ENCODE assay signal across 8 cellular contexts in genomic region chr22:40491990-40492631, GRCh38.
DNase-seq lines count a peak whose midpoint lies in the region; ATAC-seq and TF ChIP-seq lines count a peak whose summit lies in the region.

No MANE protein-coding gene starts in this region.

- CTCF ChIA-PET in PC-3 (lab: Charles Lee) = no interaction called here

- no peak overlapping the region for H3K4me3 ChIP-seq in Peyer's patch
- H3K4me3 ChIP-seq in spleen = peak overlapping the region in 1 of 8 donors; percentile 32
- H3K4me3 ChIP-seq in PC-3 (ENCODE audit: low read length) = no peak overlapping the region

- no peak overlapping the region for H2AFZ ChIP-seq in PC-3 (ENCODE audit: low read length)

- no peak overlapping the region for H3K4me2 ChIP-seq in PC-3 (ENCODE audit: low read length)

- H3K27ac ChIP-seq in Peyer's patch (peak overlapping the region; percentile 20 to 56 (median 52)), spleen (peak overlapping the region in 7 of 8 donors; percentile 16 to 80 (median 65)), PC-3 (ENCODE audit: low read length) (no peak overlapping the region)

- intact Hi-C loops in spleen (cut with DNase I; ENCODE audit: low total_unique reads) (no loop called here), PC-3 (cut with micrococcal nuclease) (no loop called here)
- intact Hi-C loops in activated T-helper 2 cell treated with anti-CD3 and anti-CD28 coated beads, Interferon-gamma antibody, Interleukin-2, Interleukin-4, amounts not matched to agents 10 μg/mL and 5 μg/mL and 100 μg/mL, durations not matched to agents 14 hours and 24 hours and 36 hours (cut with micrococcal nuclease) = no loop called here

- no peaks in the 10 kb centered on the region for H3K9me3 Mint-ChIP-seq in activated naive CD8-positive, alpha-beta T cell (ENCODE audit: low read depth)
- no peaks in the 10 kb centered on the region for H3K9me3 Mint-ChIP-seq in activated naive CD8-positive, alpha-beta T cell treated with anti-CD3 and anti-CD28 coated beads for 36 hours
- no peaks in the 10 kb centered on the region for H3K9me3 Mint-ChIP-seq in activated T-helper 2 cell treated with anti-CD3 and anti-CD28 coated beads, Interferon-gamma antibody, Interleukin-2, Interleukin-4, amounts not matched to agents 10 μg/mL and 5 μg/mL and 100 μg/mL, durations not matched to agents 14 hours and 24 hours and 36 hours

- H3F3A ChIP-seq in PC-3 (ENCODE audit: low read length, unreplicated experiment) = no peaks in the 10 kb centered on the region

- no TSS peak for BruUV-seq in PC-3 (replicated peaks; lab: Mats Ljungman, UMichigan)

- H3K27me3 ChIP-seq in Peyer's patch (no peaks in the 10 kb centered on the region), spleen (replicated peaks in 1 of 7) (no peaks in the 10 kb centered on the region), PC-3 (ENCODE audit: low read length) (no peaks in the 10 kb centered on the region)

- peaks cover 35% of the 10 kb centered on the region for H3K79me2 ChIP-seq in PC-3 (ENCODE audit: low read length)

- H3K36me3 ChIP-seq in Peyer's patch (no peaks in the 10 kb centered on the region), spleen (peaks cover 0 to 11% (median 0%) of the 10 kb centered on the region in 6 donors), PC-3 (ENCODE audit: low read depth, low read length) (no peaks in the 10 kb centered on the region; the same call in 1 of the 2 replicates)

- H3K4me3 Mint-ChIP-seq in activated naive CD8-positive, alpha-beta T cell = no peak overlapping the region
- H3K4me3 Mint-ChIP-seq in activated naive CD8-positive, alpha-beta T cell treated with anti-CD3 and anti-CD28 coated beads for 36 hours = no peak overlapping the region
- H3K4me3 Mint-ChIP-seq in activated T-helper 2 cell treated with anti-CD3 and anti-CD28 coated beads, Interferon-gamma antibody, Interleukin-2, Interleukin-4, amounts not matched to agents 10 μg/mL and 5 μg/mL and 100 μg/mL, durations not matched to agents 14 hours and 24 hours and 36 hours (ENCODE audit: low read depth) = no peak overlapping the region

- H3K9me2 ChIP-seq in PC-3 (replicated peaks; ENCODE audit: low read length) = no peaks in the 10 kb centered on the region

- ATAC-seq in HG02970 (IDR thresholded peaks at IDR 0.05; ENCODE audit: low FRiP score, unreplicated experiment) = peak; percentile 82
- no peak for ATAC-seq in PC-3

- no peaks in the 10 kb centered on the region for H3K36me3 Mint-ChIP-seq in activated naive CD8-positive, alpha-beta T cell
- no peaks in the 10 kb centered on the region for H3K36me3 Mint-ChIP-seq in activated naive CD8-positive, alpha-beta T cell treated with anti-CD3 and anti-CD28 coated beads for 36 hours
- H3K36me3 Mint-ChIP-seq in activated T-helper 2 cell treated with anti-CD3 and anti-CD28 coated beads, Interferon-gamma antibody, Interleukin-2, Interleukin-4, amounts not matched to agents 10 μg/mL and 5 μg/mL and 100 μg/mL, durations not matched to agents 14 hours and 24 hours and 36 hours (ENCODE audit: low read depth) = peaks cover 6% of the 10 kb centered on the region

- POLR2A ChIA-PET in PC-3 (lab: Charles Lee; ENCODE audit: unreplicated experiment) = no interaction called here

- peaks cover 31% of the 10 kb centered on the region for H3K4me1 Mint-ChIP-seq in activated naive CD8-positive, alpha-beta T cell (ENCODE audit: low read depth)
- H3K4me1 Mint-ChIP-seq in activated naive CD8-positive, alpha-beta T cell treated with anti-CD3 and anti-CD28 coated beads for 36 hours = peaks cover 28% of the 10 kb centered on the region
- peaks cover 23% of the 10 kb centered on the region for H3K4me1 Mint-ChIP-seq in activated T-helper 2 cell treated with anti-CD3 and anti-CD28 coated beads, Interferon-gamma antibody, Interleukin-2, Interleukin-4, amounts not matched to agents 10 μg/mL and 5 μg/mL and 100 μg/mL, durations not matched to agents 14 hours and 24 hours and 36 hours (ENCODE audit: low read depth)

- DNase-seq in activated naive CD8-positive, alpha-beta T cell treated with anti-CD3 and anti-CD28 coated beads for 36 hours = no peak
- DNase-seq in Peyer's patch (no peak), globus pallidus (ENCODE audit: low spot score) (peak; percentile 80), spleen (no peak), PC-3 (no peak)
- no peak for DNase-seq in activated T-helper 2 cell treated with anti-CD3 and anti-CD28 coated beads, Interferon-gamma antibody, Interleukin-2, Interleukin-4, amounts not matched to agents 10 μg/mL and 5 μg/mL and 100 μg/mL, durations not matched to agents 14 hours and 24 hours and 36 hours (ENCODE audit: low spot score)

- TF ChIP-seq CTCF in Peyer's patch (IDR thresholded peaks at IDR 0.05) = no peak
- no peak for TF ChIP-seq CTCF in spleen (IDR thresholded peaks at IDR 0.05 in 8 of 11, conservative IDR thresholded peaks at IDR 0.05 in 3 of 11)
- no peak for TF ChIP-seq CTCF in PC-3 (conservative IDR thresholded peaks at IDR 0.05; ENCODE audit: low read depth, low read length)

- peaks cover 0 to 15% (median 7%) of the 10 kb centered on the region in 4 donors for H3K4me1 ChIP-seq in Peyer's patch
- H3K4me1 ChIP-seq in spleen = peaks cover 28 to 78% (median 41%) of the 10 kb centered on the region in 6 donors
- H3K4me1 ChIP-seq in PC-3 (ENCODE audit: insufficient read depth, low read length) = peaks cover 6% of the 10 kb centered on the region

- no peak overlapping the region for H3K9ac ChIP-seq in PC-3 (ENCODE audit: low read length)

- no peaks in the 10 kb centered on the region for H3K27me3 Mint-ChIP-seq in activated naive CD8-positive, alpha-beta T cell
- no peaks in the 10 kb centered on the region for H3K27me3 Mint-ChIP-seq in activated naive CD8-positive, alpha-beta T cell treated with anti-CD3 and anti-CD28 coated beads for 36 hours
- no peaks in the 10 kb centered on the region for H3K27me3 Mint-ChIP-seq in activated T-helper 2 cell treated with anti-CD3 and anti-CD28 coated beads, Interferon-gamma antibody, Interleukin-2, Interleukin-4, amounts not matched to agents 10 μg/mL and 5 μg/mL and 100 μg/mL, durations not matched to agents 14 hours and 24 hours and 36 hours (ENCODE audit: low read depth)

- no peaks in the 10 kb centered on the region for H4K20me1 ChIP-seq in PC-3 (ENCODE audit: low read length)

- WGBS in spleen, 5 donors = 40 to 54% (median 45%) methylated on average over 5 of the region's 5 CpGs

- no peaks in the 10 kb centered on the region for H3K9me3 ChIP-seq in Peyer's patch
- no peaks in the 10 kb centered on the region for H3K9me3 ChIP-seq in spleen
- no peaks in the 10 kb centered on the region for H3K9me3 ChIP-seq in PC-3 (ENCODE audit: low read length)

- peak overlapping the region; percentile 46 for H3K27ac Mint-ChIP-seq in activated naive CD8-positive, alpha-beta T cell
- no peak overlapping the region for H3K27ac Mint-ChIP-seq in activated naive CD8-positive, alpha-beta T cell treated with anti-CD3 and anti-CD28 coated beads for 36 hours
- H3K27ac Mint-ChIP-seq in activated T-helper 2 cell treated with anti-CD3 and anti-CD28 coated beads, Interferon-gamma antibody, Interleukin-2, Interleukin-4, amounts not matched to agents 10 μg/mL and 5 μg/mL and 100 μg/mL, durations not matched to agents 14 hours and 24 hours and 36 hours = no peak overlapping the region

- TF ChIP-seq POLR2A in Peyer's patch (IDR thresholded peaks at IDR 0.05) = no peak
- no peak for TF ChIP-seq POLR2A in spleen (IDR thresholded peaks at IDR 0.05)
